Comparison of ENCODE assay signal across 24 cellular contexts in the genomic region with DNA sequence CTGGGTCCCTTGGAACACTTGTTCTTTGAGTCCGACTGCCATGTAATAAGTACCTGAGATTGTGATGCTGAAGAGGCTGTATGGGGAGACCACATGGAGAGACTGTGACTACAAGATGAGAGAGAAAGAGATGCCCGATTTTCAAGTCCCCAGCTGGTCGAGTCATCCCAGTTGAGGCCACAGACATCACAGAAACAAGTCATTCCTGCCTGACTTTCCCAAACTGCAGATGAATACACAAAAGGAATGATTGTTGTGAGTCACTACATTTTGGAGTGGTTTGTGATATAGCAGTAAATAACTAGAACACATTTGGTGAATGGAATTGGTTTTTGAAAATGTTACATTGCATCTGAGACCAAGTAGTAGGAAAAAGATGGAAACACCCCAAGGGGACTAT. TPM values are rescaled to one million over a fixed set of nuclear protein-coding genes. Genes with fewer than 3 reads are reported as not detected.
"Had no signal": no experiment of that assay in that cellular context is flagged by ENCODE, and none has a peak within 500 bp of the region (broad histone marks: within the 10 kb centered on the region; RNA-seq: fewer than 3 reads in every experiment).

No MANE protein-coding gene starts in this region.

- H3K9me3 Mint-ChIP-seq: natural killer cell treated with Interleukin-12 subunit alpha and Interleukin-12 subunit beta and Interleukin-15 and Interleukin-18, amount 100 ng/mL, for 72 hours; neural progenitor cell had no signal

- H3K36me3 Mint-ChIP-seq: natural killer cell treated with Interleukin-12 subunit alpha and Interleukin-12 subunit beta and Interleukin-15 and Interleukin-18, amount 100 ng/mL, for 72 hours; neural progenitor cell had no signal

- H3K27me3 Mint-ChIP-seq: progenitor cell of endocrine pancreas had no signal

- DNase-seq: cortex of kidney; dorsolateral prefrontal cortex; effector CD8-positive, alpha-beta T cell; foreskin fibroblast; head of caudate nucleus; left colon; left ventricle myocardium superior; mesenchymal stem cell; midbrain; nucleus accumbens; pancreas; right cardiac atrium; small intestine; stimulated activated CD4-positive, alpha-beta T cell treated with anti-CD3 and anti-CD28 coated beads, Interleukin-12 subunit alpha, Interleukin-12 subunit beta, amount 100 ng/mL, for 4 hours; stimulated activated naive CD4-positive, alpha-beta T cell treated with Interleukin-2 at 50 U/mL for 16 hours; trophoblast cell had no signal

- H3K4me3 ChIP-seq: dorsolateral prefrontal cortex, hepatocyte, lung, neural progenitor cell, pancreas had no signal

- H3K79me2 ChIP-seq: hepatocyte had no signal

- H3K27ac ChIP-seq: dorsolateral prefrontal cortex, hepatocyte, neural progenitor cell, pancreas had no signal

- H2AFZ ChIP-seq: hepatocyte, neural progenitor cell had no signal

- H3K4me2 ChIP-seq: hepatocyte, neural progenitor cell had no signal

- H3K4me3 Mint-ChIP-seq: natural killer cell treated with Interleukin-12 subunit alpha and Interleukin-12 subunit beta and Interleukin-15 and Interleukin-18, amount 100 ng/mL, for 72 hours; neural progenitor cell had no signal

- H3K9ac ChIP-seq: neural progenitor cell had no signal

- H3K27me3 ChIP-seq: dorsolateral prefrontal cortex, hepatocyte, neural progenitor cell had no signal

- H3K9me3 ChIP-seq: pancreas had no signal

- H3K27ac Mint-ChIP-seq: natural killer cell treated with Interleukin-12 subunit alpha and Interleukin-12 subunit beta and Interleukin-15 and Interleukin-18, amount 100 ng/mL, for 72 hours; neural progenitor cell; progenitor cell of endocrine pancreas had no signal

- H3K4me1 ChIP-seq: neural progenitor cell, pancreas had no signal

RNA-seq across cellular contexts. Expression of gene YIPF7, which starts 9.0 kb away (rescaled TPM):
- total RNA-seq: esophagus mucosa; kidney epithelial cell; left colon; lung; natural killer cell treated with Interleukin-12 subunit alpha and Interleukin-12 subunit beta and Interleukin-15 and Interleukin-18, amount 100 ng/mL, for 72 hours; pancreas; urinary bladder had no signal
- polyA plus RNA-seq: hepatocyte, lung, small intestine had no signal
